26 cellular contexts compared by ENCODE assay signal in genomic region chr21:33522950-33523349, GRCh38.
"Had no signal": no experiment of that assay in that cellular context is flagged by ENCODE, and none has a peak within 500 bp of the region (broad histone marks: within the 10 kb centered on the region; RNA-seq: fewer than 3 reads in every experiment).

No MANE protein-coding gene starts in this region.

- H3K27me3 ChIP-seq: sigmoid colon, transverse colon, vagina had no signal

- DNase-seq: activated CD4-positive, alpha-beta T cell treated with anti-CD3 and anti-CD28 coated beads, Interleukin-2, amount 50 U/mL, for 1 hour; activated CD4-positive, CD25-positive, alpha-beta regulatory T cell treated with anti-CD3 and anti-CD28 coated beads, Interleukin-2, amount 50 U/mL, for 72 hours; activated naive CD4-positive, alpha-beta T cell; activated T-cell treated with anti-CD3 and anti-CD28 coated beads, Interleukin-2, amount 50 U/mL, for 1 hour; amniotic stem cell; endodermal cell; foreskin fibroblast; naive thymus-derived CD4-positive, alpha-beta T cell; sigmoid colon; stimulated activated CD4-positive, alpha-beta T cell treated with anti-CD3 and anti-CD28 coated beads, Interleukin-15, amount 100 ng/mL, for 24 hours; T-cell; transverse colon; WERI-Rb-1 had no signal

- H3K4me1 Mint-ChIP-seq: endodermal cell; neural crest cell; stimulated activated memory B cell treated with anti-CD40 and anti-IgM and Interleukin-4, amounts not matched to agents 10 μg/mL and 1 μg/mL and 100 μg/mL, for 72 hours; T-cell had no signal

- H3K27ac ChIP-seq: coronary artery, epithelial cell of prostate, sigmoid colon, transverse colon, vagina, WERI-Rb-1 had no signal

- H3K27ac Mint-ChIP-seq: activated naive CD8-positive, alpha-beta T cell; activated T-helper 17 cell treated with anti-CD3 and anti-CD28 coated beads, Interleukin-2, amount 50 U/mL, for 72 hours; endodermal cell; naive thymus-derived CD4-positive, alpha-beta T cell; stimulated activated memory B cell treated with anti-CD40 and anti-IgM and Interleukin-4, amounts not matched to agents 10 μg/mL and 1 μg/mL and 100 μg/mL, for 72 hours; T-cell; T-helper 2 cell treated with Interferon-gamma antibody and Interleukin-4, amounts not matched to agents 5 μg/mL and 100 μg/mL, for 36 hours had no signal

- H3K4me3 Mint-ChIP-seq: activated naive CD8-positive, alpha-beta T cell; activated T-helper 17 cell treated with anti-CD3 and anti-CD28 coated beads, Interleukin-2, amount 50 U/mL, for 72 hours; endodermal cell; naive thymus-derived CD4-positive, alpha-beta T cell; neural crest cell; stimulated activated memory B cell treated with anti-CD40 and anti-IgM and Interleukin-4, amounts not matched to agents 10 μg/mL and 1 μg/mL and 100 μg/mL, for 72 hours; T-cell; T-helper 2 cell treated with Interferon-gamma antibody and Interleukin-4, amounts not matched to agents 5 μg/mL and 100 μg/mL, for 36 hours had no signal

- H3K9me3 ChIP-seq: sigmoid colon, transverse colon, vagina had no signal

- H3K4me3 ChIP-seq: coronary artery, lung, sigmoid colon, smooth muscle cell, transverse colon, vagina had no signal

- ATAC-seq: activated T-helper 17 cell treated with anti-CD3 and anti-CD28 coated beads, Interleukin-2, amount 50 U/mL, for 72 hours; left lobe of liver; naive thymus-derived CD4-positive, alpha-beta T cell; stimulated activated memory B cell treated with anti-CD40 and anti-IgM and Interleukin-4, amounts not matched to agents 10 μg/mL and 1 μg/mL and 100 μg/mL, for 72 hours; T-cell had no signal

- FAIRE-seq: bronchial epithelial cell, TTC549 had no signal

- H3K9me3 Mint-ChIP-seq: activated T-helper 17 cell treated with anti-CD3 and anti-CD28 coated beads, Interleukin-2, amount 50 U/mL, for 72 hours; endodermal cell; naive thymus-derived CD4-positive, alpha-beta T cell; neural crest cell; stimulated activated memory B cell treated with anti-CD40 and anti-IgM and Interleukin-4, amounts not matched to agents 10 μg/mL and 1 μg/mL and 100 μg/mL, for 72 hours; T-cell; T-helper 2 cell treated with Interferon-gamma antibody and Interleukin-4, amounts not matched to agents 5 μg/mL and 100 μg/mL, for 36 hours had no signal

- H3K27me3 Mint-ChIP-seq: activated naive CD8-positive, alpha-beta T cell; activated T-helper 17 cell treated with anti-CD3 and anti-CD28 coated beads, Interleukin-2, amount 50 U/mL, for 72 hours; naive thymus-derived CD4-positive, alpha-beta T cell; stimulated activated memory B cell treated with anti-CD40 and anti-IgM and Interleukin-4, amounts not matched to agents 10 μg/mL and 1 μg/mL and 100 μg/mL, for 72 hours; T-cell had no signal

- H3K4me2 ChIP-seq: smooth muscle cell had no signal

- H3K4me1 ChIP-seq: sigmoid colon, transverse colon, vagina had no signal
